ENCODE assay signal across 30 cellular contexts in genomic region chrX:128929281-128930057, GRCh38.
DNase-seq lines count a peak whose midpoint lies in the region; ATAC-seq, FAIRE-seq and TF ChIP-seq lines count a peak whose summit lies in the region.
"Had no signal": no experiment of that assay in that cellular context is flagged by ENCODE, and none has a peak within 500 bp of the region (broad histone marks: within the 10 kb centered on the region; RNA-seq: fewer than 3 reads in every experiment).

No MANE protein-coding gene starts in this region.

- in situ Hi-C loops in IMR-90 (cut with MboI; ENCODE audit: low sequenced_read_pairs): no loop called here

- CTCF ChIA-PET in A549 (lab: Yijun Ruan, JAX) (no interaction called here), IMR-90 (lab: Yijun Ruan, JAX) (interaction anchor here (0.7 kb wide), 1 partner anchor 31 kb away, joined by 3 read pairs; no protein-coding TSS in a partner anchor)

- H3K18ac ChIP-seq in IMR-90 (ENCODE audit: low read depth, low read length): no peak overlapping the region

- no peak overlapping the region for H2BK120ac ChIP-seq in IMR-90 (ENCODE audit: low read depth, low read length)

- H3K9ac ChIP-seq in IMR-90 (ENCODE audit: low read depth, low read length): no peak overlapping the region

- intact Hi-C loops in IMR-90 (cut with micrococcal nuclease): no loop called here
- intact Hi-C loops in breast epithelium (cut with DNase I; ENCODE audit: low total_unique reads): no loop called here
- intact Hi-C loops in right cardiac atrium (cut with DNase I): no loop called here

- H3K56ac ChIP-seq in IMR-90 (ENCODE audit: extremely low read depth, insufficient read depth, low read length): no peak overlapping the region

- TF ChIP-seq RAD21 in A549 (conservative IDR thresholded peaks at IDR 0.05 in 1 of 2, IDR thresholded peaks at IDR 0.05 in 1 of 2): no peak
- no peak for TF ChIP-seq RAD21 in IMR-90 (IDR thresholded peaks at IDR 0.05; ENCODE audit: low read length)

- no peak overlapping the region for H4K5ac ChIP-seq in IMR-90 (ENCODE audit: low read depth, low read length)

- POLR2A ChIA-PET in A549 (lab: Yijun Ruan, JAX) (no interaction called here), IMR-90 (lab: Charles Lee; ENCODE audit: unreplicated experiment) (no interaction called here)

- no peak overlapping the region for H2AK5ac ChIP-seq in IMR-90 (ENCODE audit: low read depth, low read length)

- no peak overlapping the region for H3K23ac ChIP-seq in IMR-90 (ENCODE audit: low read depth, low read length)

- H4K8ac ChIP-seq in IMR-90 (ENCODE audit: low read depth in 2 of 2, low read length in 2 of 2): no peak overlapping the region

- no peak for ATAC-seq in A549
- ATAC-seq in IMR-90 (ENCODE audit: low read depth): no peak
- no peak for ATAC-seq in GM19351 (IDR thresholded peaks at IDR 0.05; ENCODE audit: unreplicated experiment)
- no peak for ATAC-seq in right cardiac atrium
- no peak for ATAC-seq in HG03378 (IDR thresholded peaks at IDR 0.05; ENCODE audit: unreplicated experiment)
- ATAC-seq: activated naive CD8-positive, alpha-beta T cell treated with anti-CD3 and anti-CD28 coated beads, Interleukin-2, amount 50 U/mL, for 24 hours; body of pancreas; naive thymus-derived CD8-positive, alpha-beta T cell; Panc1 had no signal

- H2BK15ac ChIP-seq in IMR-90 (ENCODE audit: low read depth, low read length): no peak overlapping the region

- H3K27me3 ChIP-seq in IMR-90 (ENCODE audit: control insufficient read depth, insufficient read depth, low read length) (no peaks in the 10 kb centered on the region), breast epithelium (no peaks in the 10 kb centered on the region), right cardiac atrium (ENCODE audit: control insufficient read depth, insufficient read depth) (no peaks in the 10 kb centered on the region)
- H3K27me3 ChIP-seq: body of pancreas, upper lobe of left lung had no signal

- H3K36me3 ChIP-seq in IMR-90 (ENCODE audit: control insufficient read depth, insufficient read depth, low read length): no peaks in the 10 kb centered on the region
- H3K36me3 ChIP-seq in breast epithelium: no peaks in the 10 kb centered on the region
- H3K36me3 ChIP-seq: HAP-1, upper lobe of left lung had no signal

- no TSS peak for BruUV-seq in IMR-90 (replicated peaks; lab: Mats Ljungman, UMichigan)

- H3K9me3 ChIP-seq in A549: no peaks in the 10 kb centered on the region
- H3K9me3 ChIP-seq in IMR-90 (ENCODE audit: control insufficient read depth, insufficient read depth, low read length): no peaks in the 10 kb centered on the region
- peaks cover 0 to 8% of the 10 kb centered on the region in 2 donors for H3K9me3 ChIP-seq in breast epithelium
- no peaks in the 10 kb centered on the region for H3K9me3 ChIP-seq in right cardiac atrium (ENCODE audit: control insufficient read depth, low read length)
- H3K9me3 ChIP-seq: body of pancreas, HAP-1, upper lobe of left lung had no signal

- H3K27ac ChIP-seq in A549 (no peak overlapping the region), IMR-90 (ENCODE audit: insufficient read depth, low read length) (no peak overlapping the region), breast epithelium (no peak overlapping the region), right cardiac atrium (ENCODE audit: low read length) (no peak overlapping the region)
- H3K27ac ChIP-seq: body of pancreas, upper lobe of left lung had no signal

- no peak overlapping the region for H3K4ac ChIP-seq in IMR-90 (ENCODE audit: low read depth, low read length)

- H2AK9ac ChIP-seq in IMR-90 (replicated peaks; ENCODE audit: low read depth, low read length, poor library complexity): no peak overlapping the region

- 10% methylated on average over 3 of the region's 3 CpGs for WGBS in A549 (ENCODE audit: missing lambda C conversion rate)
- WGBS in IMR-90 (ENCODE audit: extremely low coverage in 2 of 2, insufficient read length in 1 of 2), 2 experiments: no CpG with 5 or more reads among the region's 3 CpGs
- WGBS in right cardiac atrium: 75% methylated on average over 3 of the region's 3 CpGs

- H3K4me3 ChIP-seq in A549 (no peak overlapping the region), IMR-90 (ENCODE audit: insufficient read depth, low read depth, low read length) (no peak overlapping the region), breast epithelium (no peak overlapping the region), right cardiac atrium (ENCODE audit: low read length) (no peak overlapping the region)
- H3K4me3 ChIP-seq: body of pancreas, HAP-1, upper lobe of left lung had no signal

- H3K4me2 ChIP-seq in A549 (no peak overlapping the region), IMR-90 (ENCODE audit: low read depth, low read length) (no peak overlapping the region)

- no peak for TF ChIP-seq POLR2A in A549 (IDR thresholded peaks at IDR 0.05; ENCODE audit: low read length)
- no peak for TF ChIP-seq POLR2A in IMR-90 (IDR thresholded peaks at IDR 0.05; ENCODE audit: low read depth, low read length)
- no peak for TF ChIP-seq POLR2A in breast epithelium (IDR thresholded peaks at IDR 0.05)

- TF ChIP-seq CTCF in A549 (IDR thresholded peaks at IDR 0.05) (no peak), IMR-90 (conservative IDR thresholded peaks at IDR 0.05; ENCODE audit: low read depth, low read length) (no peak), breast epithelium (IDR thresholded peaks at IDR 0.05) (no peak)

- no peak overlapping the region for H4K91ac ChIP-seq in IMR-90 (ENCODE audit: insufficient read depth, low read depth, low read length)

- dilution Hi-C loops in IMR-90 (cut with HindIII; ENCODE audit: low sequenced_read_pairs, unreplicated experiment): no loop called here

- no peaks in the 10 kb centered on the region for H4K20me1 ChIP-seq in IMR-90 (ENCODE audit: insufficient read depth, low read length)

- no peaks in the 10 kb centered on the region for H3K9me1 ChIP-seq in IMR-90 (ENCODE audit: insufficient read depth, low read length)

- no peak overlapping the region for H2BK20ac ChIP-seq in IMR-90 (ENCODE audit: low read depth, low read length)

- no peaks in the 10 kb centered on the region for H3K79me1 ChIP-seq in IMR-90 (ENCODE audit: low read depth in 1 of 2, low read length in 2 of 2)

- no peak overlapping the region for H2AFZ ChIP-seq in IMR-90 (replicated peaks; ENCODE audit: low read length, poor library complexity)

- no peak overlapping the region for H2BK5ac ChIP-seq in IMR-90 (ENCODE audit: low read depth, low read length, poor library complexity, severe bottlenecking)

- FAIRE-seq in A549 (lab: Jason Lieb, UNC) (no peak), islet of Langerhans (lab: Jason Lieb, UNC) (peak; percentile 95)
- FAIRE-seq: endothelial cell of umbilical vein, GM18507 had no signal

- H3K14ac ChIP-seq in IMR-90 (replicated peaks; ENCODE audit: low read depth, low read length): no peak overlapping the region

- peak in 1 of 2 experiments; percentile 3 for DNase-seq in A549 (ENCODE audit: low read depth in 1 of 2, low spot score in 1 of 2)
- DNase-seq in IMR-90: no peak
- peak; percentile 54 for DNase-seq in NCI-H2196 treated with DMSO at 0.1 percent for 48 hours (lab: John Stamatoyannopoulos, UW; ENCODE audit: unreplicated experiment)
- no peak for DNase-seq in breast epithelium (ENCODE audit: low spot score in 2 of 2)
- no peak for DNase-seq in right cardiac atrium
- DNase-seq: ACHN; activated CD4-positive, alpha-beta T cell treated with anti-CD3 and anti-CD28 coated beads, Interleukin-2, amount 10 ng/mL, durations not matched to agents 7 days and 5 days; activated gamma-delta T cell treated with Interleukin-2 at 50 U/mL for 16 hours; activated naive CD8-positive, alpha-beta T cell treated with anti-CD3 and anti-CD28 coated beads, Interleukin-2, amount 50 U/mL, for 24 hours; activated T-cell treated with anti-CD3 and anti-CD28 coated beads, Interleukin-2, amount 50 U/mL, for 24 hours; body of pancreas; cerebellar nuclear complex; DND-41; islet precursor cell; KG1; midbrain; MM.1S; naive thymus-derived CD8-positive, alpha-beta T cell; NCI-H1694 treated with DMSO at 0.1 percent for 48 hours; retina; stimulated activated CD4-positive, alpha-beta T cell treated with anti-CD3 and anti-CD28 coated beads, Interleukin-2, amount 100 ng/mL, for 24 hours; T1000; upper lobe of left lung had no signal

- TF ChIP-seq EP300 in A549 (IDR thresholded peaks at IDR 0.05): no peak

- H3K4me1 ChIP-seq in A549 (no peaks in the 10 kb centered on the region), IMR-90 (ENCODE audit: control insufficient read depth, insufficient read depth, low read length) (no peaks in the 10 kb centered on the region), breast epithelium (no peaks in the 10 kb centered on the region), right cardiac atrium (ENCODE audit: control insufficient read depth, insufficient read depth, low read length) (no peaks in the 10 kb centered on the region)
- H3K4me1 ChIP-seq: body of pancreas, HAP-1, upper lobe of left lung had no signal

TF ChIP-seq in A549, 52 proteins besides CTCF, POLR2A, EP300 and RAD21:
- TF ChIP-seq EHMT2 (IDR thresholded peaks at IDR 0.05; ENCODE audit: low read depth) (no peak), MAFK (IDR thresholded peaks at IDR 0.05; ENCODE audit: partially characterized antibody) (peak; percentile 17)

TF ChIP-seq in IMR-90, 13 proteins besides CTCF, POLR2A, EP300 and RAD21:
- TF ChIP-seq CEBPB (IDR thresholded peaks at IDR 0.05; ENCODE audit: low read depth, low read length) (no peak), MAFK (IDR thresholded peaks at IDR 0.05; ENCODE audit: low read depth, low read length) (peak; percentile 40), ELK1 (IDR thresholded peaks at IDR 0.05; ENCODE audit: borderline replicate concordance, low read depth, low read length) (no peak), RCOR1 (IDR thresholded peaks at IDR 0.05; ENCODE audit: insufficient replicate concordance, low read length) (no peak), SMC3 (IDR thresholded peaks at IDR 0.05; ENCODE audit: low read depth, low read length) (no peak), USF2 (IDR thresholded peaks at IDR 0.05; ENCODE audit: low read depth, low read length) (no peak)
TF ChIP-seq in IMR-90: peak in this region for 1.
